8 cellular contexts compared by ENCODE assay signal in genomic region chr7:131507592-131508331, GRCh38. TPM values are rescaled to one million over a fixed set of nuclear protein-coding genes. Genes with fewer than 3 reads are reported as not detected.
A peak's percentile ranks its signal among the peaks of the same experiment; 100 is the strongest.
DNase-seq lines count a peak whose midpoint lies in the region; ATAC-seq and TF ChIP-seq lines count a peak whose summit lies in the region.

No MANE protein-coding gene starts in this region.

- in situ Hi-C loops in GM23248 (cut with MboI) = no loop called here

- DNase-seq in DMS53 treated with DMSO at 0.1 percent for 48 hours (lab: John Stamatoyannopoulos, UW; ENCODE audit: unreplicated experiment) (peak; percentile 60), GM23248 (peak; percentile 86), MV-4-11 (lab: John Stamatoyannopoulos, UW) (peak; percentile 55), SKM-1 (lab: John Stamatoyannopoulos, UW; ENCODE audit: unreplicated experiment) (peak; percentile 22), Right ventricle myocardium superior (peak; percentile 93), progenitor cell of endocrine pancreas (ENCODE audit: low spot score, unreplicated experiment) (peak; percentile 71), ureter (ENCODE audit: low spot score) (peak; percentile 88)
- DNase-seq in activated naive CD4-positive, alpha-beta T cell treated with anti-CD3 and anti-CD28 coated beads, Interleukin-2, amount 10 ng/mL, durations not matched to agents 7 days and 5 days = peak; percentile 88

- H3K4me3 Mint-ChIP-seq in activated naive CD4-positive, alpha-beta T cell treated with anti-CD3 and anti-CD28 coated beads, Interleukin-2, amount 10 ng/mL, durations not matched to agents 7 days and 5 days = no peak overlapping the region
- no peak overlapping the region for H3K4me3 Mint-ChIP-seq in progenitor cell of endocrine pancreas (ENCODE audit: low read depth)

- peaks cover 20% of the 10 kb centered on the region for H3K4me1 Mint-ChIP-seq in activated naive CD4-positive, alpha-beta T cell treated with anti-CD3 and anti-CD28 coated beads, Interleukin-2, amount 10 ng/mL, durations not matched to agents 7 days and 5 days
- H3K4me1 Mint-ChIP-seq in progenitor cell of endocrine pancreas (ENCODE audit: low read depth) = peaks cover 3% of the 10 kb centered on the region

- H3K27me3 Mint-ChIP-seq in activated naive CD4-positive, alpha-beta T cell treated with anti-CD3 and anti-CD28 coated beads, Interleukin-2, amount 10 ng/mL, durations not matched to agents 7 days and 5 days = peaks cover 25% of the 10 kb centered on the region
- no peaks in the 10 kb centered on the region for H3K27me3 Mint-ChIP-seq in progenitor cell of endocrine pancreas

- H3K27ac Mint-ChIP-seq in activated naive CD4-positive, alpha-beta T cell treated with anti-CD3 and anti-CD28 coated beads, Interleukin-2, amount 10 ng/mL, durations not matched to agents 7 days and 5 days = no peak overlapping the region
- no peak overlapping the region for H3K27ac Mint-ChIP-seq in progenitor cell of endocrine pancreas

- no peak overlapping the region for H3K9ac ChIP-seq in GM23248

- CTCF ChIA-PET in activated naive CD4-positive, alpha-beta T cell treated with anti-CD3 and anti-CD28 coated beads, Interleukin-2, amount 10 ng/mL, durations not matched to agents 7 days and 5 days (lab: Charles Lee) = interaction anchor here (0.6 to 2.4 kb wide), 11 partner anchors 8 to 150 kb away, joined by 3 to 11 read pairs (median 5); no protein-coding TSS in a partner anchor

- peaks cover 55% of the 10 kb centered on the region for H3K79me2 ChIP-seq in GM23248 (ENCODE audit: insufficient read depth)

- no peak overlapping the region for H3K27ac ChIP-seq in GM23248

- H3F3A ChIP-seq in GM23248 (ENCODE audit: insufficient read depth) = peaks cover 41% of the 10 kb centered on the region

- no peaks in the 10 kb centered on the region for H3K36me3 Mint-ChIP-seq in activated naive CD4-positive, alpha-beta T cell treated with anti-CD3 and anti-CD28 coated beads, Interleukin-2, amount 10 ng/mL, durations not matched to agents 7 days and 5 days
- peaks cover 2% of the 10 kb centered on the region for H3K36me3 Mint-ChIP-seq in progenitor cell of endocrine pancreas (ENCODE audit: insufficient read depth)

- H3K27me3 ChIP-seq in GM23248 (replicated peaks; ENCODE audit: insufficient read depth) = no peaks in the 10 kb centered on the region

- peak; percentile 86 for TF ChIP-seq CTCF in progenitor cell of endocrine pancreas (IDR thresholded peaks at IDR 0.05; ENCODE audit: unreplicated experiment)

- no peaks in the 10 kb centered on the region for H4K20me1 ChIP-seq in GM23248 (ENCODE audit: insufficient read depth)

- ATAC-seq in Right ventricle myocardium superior (ENCODE audit: poor library complexity) = peak; percentile 83

- WGBS in GM23248 (ENCODE audit: low coverage in 1 of 2, low lambda C conversion rate in 2 of 2, missing lambda C conversion rate in 2 of 2), 2 experiments = 23% methylated on average over 14 of the region's 14 CpGs

- H3K9me2 ChIP-seq in GM23248 (ENCODE audit: insufficient read depth) = no peaks in the 10 kb centered on the region

- H3K4me3 ChIP-seq in GM23248 = no peak overlapping the region

- no peak overlapping the region for H2AFZ ChIP-seq in GM23248

- intact Hi-C loops in Right ventricle myocardium superior (cut with DNase I) = loop anchor here (2.0 kb wide), 1 partner anchor 147 kb away; no protein-coding TSS in a partner anchor

- peaks cover 17% of the 10 kb centered on the region for H3K4me1 ChIP-seq in GM23248 (ENCODE audit: insufficient read depth)

- peaks cover 17% of the 10 kb centered on the region; the same call in 1 of the 2 replicates for H3K36me3 ChIP-seq in GM23248 (ENCODE audit: low read depth)

- H3K9me3 ChIP-seq in GM23248 (ENCODE audit: low read depth) = no peaks in the 10 kb centered on the region

- H3K4me2 ChIP-seq in GM23248 (ENCODE audit: unreplicated experiment) = no peak overlapping the region

- H3K9me3 Mint-ChIP-seq in activated naive CD4-positive, alpha-beta T cell treated with anti-CD3 and anti-CD28 coated beads, Interleukin-2, amount 10 ng/mL, durations not matched to agents 7 days and 5 days = no peaks in the 10 kb centered on the region
- no peaks in the 10 kb centered on the region for H3K9me3 Mint-ChIP-seq in progenitor cell of endocrine pancreas (ENCODE audit: low read depth)

RNA-seq across cellular contexts. Expression of gene PODXL, which starts 48.7 kb away (rescaled TPM):
- total RNA-seq in GM23248 (2014; rRNA removed; shearing (Covaris generic)) = 42.7 and 50.1 TPM in 2 replicates
- 32.8 and 33.6 TPM in 2 replicates for polyA plus RNA-seq in GM23248 (2016; fragmentation: Nextera tagmentation; extraction: Ambion mirVana)
- total RNA-seq in Right ventricle myocardium superior = 57.1 TPM
- 21.2 and 27.0 TPM in 2 replicates for total RNA-seq in progenitor cell of endocrine pancreas
- total RNA-seq in ureter = 64.4 TPM

Comparison
In these comparisons a context has a peak if more than half of its experiments do, and no peak if none do; other contexts are left out.
1. DNase-seq: peak in every context shown above with its lines; median percentile 93 in Right ventricle myocardium superior; 88 in activated naive CD4-positive, alpha-beta T cell treated with anti-CD3 and anti-CD28 coated beads, Interleukin-2, amount 10 ng/mL, durations not matched to agents 7 days and 5 days; 88 in ureter; 86 in GM23248; 71 in progenitor cell of endocrine pancreas; 60 in DMS53 treated with DMSO at 0.1 percent for 48 hours; 55 in MV-4-11; 22 in SKM-1.